ENCODE assay signal across 13 cellular contexts in genomic region chr2:27073782-27074181, GRCh38. TPM values are rescaled to one million over a fixed set of nuclear protein-coding genes. Genes with fewer than 3 reads are reported as not detected.
A peak's percentile ranks its signal among the peaks of the same experiment; 100 is the strongest.
DNase-seq lines count a peak whose midpoint lies in the region; ATAC-seq and TF ChIP-seq lines count a peak whose summit lies in the region.
"Had no signal": no experiment of that assay in that cellular context is flagged by ENCODE, and none has a peak within 500 bp of the region (broad histone marks: within the 10 kb centered on the region; RNA-seq: fewer than 3 reads in every experiment).

No MANE protein-coding gene starts in this region.

- no peak overlapping the region for H3K4me2 ChIP-seq in hepatocyte

- H3K9ac ChIP-seq in skeletal muscle tissue (ENCODE audit: low read depth in 1 of 3, low read length in 3 of 3), result peak overlapping the region in 1 of 3 donors; percentile 23

- peaks cover 46% of the 10 kb centered on the region for H3K4me1 ChIP-seq in CD8-positive, alpha-beta T cell (ENCODE audit: insufficient read depth, low read length)
- H3K4me1 ChIP-seq in hepatocyte (ENCODE audit: insufficient read depth), result peaks cover 29% of the 10 kb centered on the region
- peaks cover 38 to 62% (median 38%) of the 10 kb centered on the region in 3 donors for H3K4me1 ChIP-seq in skeletal muscle tissue (ENCODE audit: control insufficient read depth in 3 of 3, insufficient read depth in 3 of 3, low read length in 3 of 3)

- H3K27me3 ChIP-seq in CD8-positive, alpha-beta T cell (ENCODE audit: insufficient read depth, low read length), result no peaks in the 10 kb centered on the region
- H3K27me3 ChIP-seq in hepatocyte, result no peaks in the 10 kb centered on the region
- peaks cover 0 to 5% (median 0%) of the 10 kb centered on the region in 3 donors for H3K27me3 ChIP-seq in skeletal muscle tissue (ENCODE audit: control insufficient read depth in 3 of 3, insufficient read depth in 3 of 3, low read length in 3 of 3)
- H3K27me3 ChIP-seq: adrenal gland had no signal

- CTCF ChIA-PET in CD8-positive, alpha-beta T cell (lab: Charles Lee), result interaction anchor here (0.7 to 1.3 kb wide), 4 partner anchors 10 to 23 kb away, joined by 3 to 4 read pairs (median 3); partner anchors contain the start of genes AGBL5 and KHK

- peak overlapping the region; percentile 4 for H3K4me3 Mint-ChIP-seq in CD8-positive, alpha-beta T cell
- H3K4me3 Mint-ChIP-seq in effector memory CD8-positive, alpha-beta T cell, result no peak overlapping the region

- peaks cover 12% of the 10 kb centered on the region for H4K20me1 ChIP-seq in hepatocyte (ENCODE audit: insufficient read depth, poor library complexity, severe bottlenecking)

- H3K36me3 ChIP-seq in CD8-positive, alpha-beta T cell (ENCODE audit: insufficient read depth, low read length), result peaks cover 15% of the 10 kb centered on the region
- no peaks in the 10 kb centered on the region for H3K36me3 ChIP-seq in hepatocyte (replicated peaks; ENCODE audit: insufficient read depth, low read depth)
- peaks cover 8 to 16% (median 11%) of the 10 kb centered on the region in 3 donors for H3K36me3 ChIP-seq in skeletal muscle tissue (ENCODE audit: control insufficient read depth in 3 of 3, insufficient read depth in 3 of 3, low read length in 3 of 3)

- ATAC-seq in CD8-positive, alpha-beta T cell, result no peak
- no peak for ATAC-seq in effector memory CD8-positive, alpha-beta T cell (replicated peaks)

- intact Hi-C loops in CD8-positive, alpha-beta T cell (cut with DNase I, micrococcal nuclease), result loop anchor here (5.0 to 10.0 kb wide), 4 partner anchors 144 to 1821 kb away; partner anchors contain the start of genes CCDC121 (in 2 of the 2), GPN1 (in 2 of the 2), CAD (in 1 of the 2) and EIF2B4 (in 1 of the 2)

- peak overlapping the region; percentile 14 for H3K27ac Mint-ChIP-seq in CD8-positive, alpha-beta T cell
- peak overlapping the region in 1 of 2 donors; percentile 76 for H3K27ac Mint-ChIP-seq in effector memory CD8-positive, alpha-beta T cell

- WGBS in hepatocyte (ENCODE audit: low lambda C conversion rate, missing lambda C conversion rate), result 51% methylated on average over 2 of the region's 2 CpGs

- peaks cover 62% of the 10 kb centered on the region for H3K4me1 Mint-ChIP-seq in CD8-positive, alpha-beta T cell (ENCODE audit: low read depth)
- H3K4me1 Mint-ChIP-seq in effector memory CD8-positive, alpha-beta T cell (ENCODE audit: low read depth in 2 of 2), result peaks cover 43 to 49% of the 10 kb centered on the region in 2 donors

- H3K9me3 ChIP-seq in CD8-positive, alpha-beta T cell (ENCODE audit: low read length), result no peaks in the 10 kb centered on the region
- no peaks in the 10 kb centered on the region for H3K9me3 ChIP-seq in hepatocyte (ENCODE audit: low read depth)
- H3K9me3 ChIP-seq in skeletal muscle tissue (ENCODE audit: control insufficient read depth in 3 of 3, low read length in 3 of 3), result no peaks in the 10 kb centered on the region
- H3K9me3 ChIP-seq: adrenal gland had no signal

- no peak overlapping the region for H3K4me3 ChIP-seq in CD8-positive, alpha-beta T cell (ENCODE audit: low read depth, low read length)
- H3K4me3 ChIP-seq in hepatocyte (no peak overlapping the region), skeletal muscle tissue (ENCODE audit: low read length in 3 of 3) (no peak overlapping the region)
- H3K4me3 ChIP-seq: adrenal gland had no signal

- DNase-seq in CD8-positive, alpha-beta T cell, result no peak
- DNase-seq in RPMI8226, result peak; percentile 29
- DNase-seq in hepatocyte (ENCODE audit: low spot score), result no peak
- DNase-seq in HT-29 (ENCODE audit: low spot score), result no peak
- no peak for DNase-seq in NCI-H1417 treated with DMSO at 0.1 percent for 48 hours (lab: John Stamatoyannopoulos, UW)
- DNase-seq in effector memory CD8-positive, alpha-beta T cell, result no peak
- DNase-seq: activated CD4-positive, alpha-beta T cell treated with anti-CD3 and anti-CD28 coated beads for 48 hours; adrenal gland; effector CD4-positive, alpha-beta T cell; NCI-H1048; NCI-H524 had no signal

- H3K79me2 ChIP-seq in hepatocyte, result peaks cover 29% of the 10 kb centered on the region

- H3K36me3 Mint-ChIP-seq in CD8-positive, alpha-beta T cell, result peaks cover 19% of the 10 kb centered on the region
- H3K36me3 Mint-ChIP-seq in effector memory CD8-positive, alpha-beta T cell (ENCODE audit: insufficient read depth), result peaks cover 17% of the 10 kb centered on the region

- no peaks in the 10 kb centered on the region for H3K27me3 Mint-ChIP-seq in CD8-positive, alpha-beta T cell (ENCODE audit: low read depth)
- no peaks in the 10 kb centered on the region for H3K27me3 Mint-ChIP-seq in effector memory CD8-positive, alpha-beta T cell

- no peak for TF ChIP-seq CTCF in CD8-positive, alpha-beta T cell (IDR thresholded peaks at IDR 0.05)
- no peak for TF ChIP-seq CTCF in hepatocyte (IDR thresholded peaks at IDR 0.05; ENCODE audit: poor library complexity)

- no peak overlapping the region for H2AFZ ChIP-seq in hepatocyte

- H3K27ac ChIP-seq in CD8-positive, alpha-beta T cell (ENCODE audit: low read depth, low read length), result no peak overlapping the region
- H3K27ac ChIP-seq in hepatocyte (peak overlapping the region; percentile 98), skeletal muscle tissue (ENCODE audit: low read depth, low read length) (peak overlapping the region; percentile 77)

- POLR2A ChIA-PET in CD8-positive, alpha-beta T cell (lab: Charles Lee), result interaction anchor here (1.2 to 5.5 kb wide), 2 partner anchors 12 to 22 kb away, joined by 4 to 103 read pairs; partner anchors contain the start of gene AGBL5

- no peaks in the 10 kb centered on the region for H3K9me3 Mint-ChIP-seq in CD8-positive, alpha-beta T cell
- H3K9me3 Mint-ChIP-seq in effector memory CD8-positive, alpha-beta T cell, result no peaks in the 10 kb centered on the region
- H3K9me3 Mint-ChIP-seq: memory B cell had no signal

- H3K9me2 ChIP-seq in hepatocyte (replicated peaks; ENCODE audit: insufficient read depth), result no peaks in the 10 kb centered on the region

RNA-seq across cellular contexts. Expression of gene OST4, which starts 2.3 kb away (rescaled TPM):
- total RNA-seq in CD8-positive, alpha-beta T cell, result 100 to 1,000 TPM; 252 to 260 TPM
- total RNA-seq in hepatocyte (364 and 380 TPM in 2 replicates), skeletal muscle tissue (352 TPM)
- 839 and 872 TPM in 2 replicates for polyA plus RNA-seq in hepatocyte
- total RNA-seq in HT-29 (2014; rRNA removed; shearing (Covaris generic)), result 107 and 127 TPM in 2 replicates

RNA-seq across cellular contexts. Expression of gene EMILIN1, which starts 4.6 kb away (rescaled TPM):
- total RNA-seq in CD8-positive, alpha-beta T cell, result under 1 TPM in 1 of 2 experiments, not detected in 1; 0.11 TPM
- total RNA-seq in hepatocyte, result 59.6 and 80.8 TPM in 2 replicates
- polyA plus RNA-seq in hepatocyte, result 109 and 128 TPM in 2 replicates
- total RNA-seq in skeletal muscle tissue, result 61.6 TPM
- total RNA-seq in HT-29 (2014; rRNA removed; shearing (Covaris generic)), result 0.65 and 1.1 TPM in 2 replicates

RNA-seq across cellular contexts. Expression of gene KHK, which starts 12.8 kb away (rescaled TPM):
- total RNA-seq in CD8-positive, alpha-beta T cell, result 1 to 10 TPM in 1 of 2 experiments, under 1 TPM in 1; 0.42 to 1.9 TPM
- total RNA-seq in hepatocyte (26.1 and 28.7 TPM in 2 replicates), skeletal muscle tissue (2.1 TPM)
- 57.7 and 73.1 TPM in 2 replicates for polyA plus RNA-seq in hepatocyte
- total RNA-seq in HT-29 (2014; rRNA removed; shearing (Covaris generic)), result 4.1 and 4.2 TPM in 2 replicates

RNA-seq across cellular contexts. Expression of gene AGBL5, which starts 22.3 kb away (rescaled TPM):
- 1 to 10 TPM; 8.0 to 9.7 TPM for total RNA-seq in CD8-positive, alpha-beta T cell
- total RNA-seq in hepatocyte (12.9 and 13.8 TPM in 2 replicates), skeletal muscle tissue (6.8 TPM)
- polyA plus RNA-seq in hepatocyte, result 20.2 and 24.9 TPM in 2 replicates
- 28.1 and 34.5 TPM in 2 replicates for total RNA-seq in HT-29 (2014; rRNA removed; shearing (Covaris generic))

RNA-seq across cellular contexts. Expression of gene TMEM214, which starts 41.0 kb away (rescaled TPM):
- total RNA-seq in CD8-positive, alpha-beta T cell, result 10 to 100 TPM; 26.5 to 27.4 TPM
- total RNA-seq in hepatocyte, result 40.2 and 50.4 TPM in 2 replicates
- polyA plus RNA-seq in hepatocyte, result 75.9 and 100 TPM in 2 replicates
- total RNA-seq in skeletal muscle tissue, result 23.5 TPM
- 35.6 and 42.0 TPM in 2 replicates for total RNA-seq in HT-29 (2014; rRNA removed; shearing (Covaris generic))

Comparison
In these comparisons a context has a peak if more than half of its experiments do, and no peak if none do; other contexts are left out.
1. RNA of gene EMILIN1, which starts 4.6 kb away (total RNA-seq): 59.6 to 80.8 TPM in hepatocyte and 61.6 TPM in skeletal muscle tissue (single experiment); 0.65 to 1.1 TPM in HT-29 and 0.11 TPM in CD8-positive, alpha-beta T cell; every median in the first group is over 10 times any median in the second.